In the genomic region with DNA sequence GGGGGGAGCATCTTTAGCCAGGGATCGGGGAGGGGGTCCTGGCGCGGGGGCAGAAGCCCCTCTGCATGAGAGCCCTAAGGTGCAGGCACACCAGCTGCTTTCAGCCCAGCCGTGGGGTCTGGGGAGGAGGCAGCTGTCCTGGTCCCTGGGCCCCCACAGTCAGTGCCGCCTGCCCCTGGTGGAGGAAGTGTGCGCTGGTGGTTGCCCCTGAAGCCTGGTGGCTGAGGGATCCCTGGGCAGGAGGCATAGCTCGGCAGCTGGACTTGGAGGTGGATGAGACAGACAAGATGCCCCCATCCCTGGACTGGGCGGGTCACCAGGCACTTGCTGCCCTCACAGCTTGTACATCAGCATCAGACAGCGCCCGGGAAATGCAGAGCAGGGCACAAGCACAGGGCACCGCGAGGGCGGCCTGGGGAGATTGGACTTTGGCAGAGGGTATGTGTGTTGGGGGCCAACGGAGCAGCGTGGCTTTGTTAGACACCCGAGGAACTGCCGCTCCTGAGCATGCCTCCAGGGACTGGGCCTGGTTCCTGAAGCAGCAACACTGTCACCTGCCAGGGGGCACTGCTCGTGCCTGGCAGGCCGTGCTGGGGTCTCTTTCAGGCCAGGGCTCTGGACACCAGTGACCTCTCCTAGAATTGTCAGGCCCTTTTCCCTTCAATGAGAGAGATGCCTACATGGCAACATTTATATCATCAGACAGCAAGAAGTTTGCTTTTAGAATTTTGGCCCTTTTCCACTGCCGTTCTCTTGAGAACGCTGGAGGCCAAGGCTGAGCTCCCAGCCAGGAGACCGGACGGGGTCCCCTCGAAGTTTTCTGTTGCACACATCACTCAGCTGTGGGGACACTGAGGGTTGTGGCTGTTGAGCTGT, we compare ENCODE assay signal across 20 cellular contexts. TPM values are rescaled to one million over a fixed set of nuclear protein-coding genes. Genes with fewer than 3 reads are reported as not detected.
A peak's percentile ranks its signal among the peaks of the same experiment; 100 is the strongest.
DNase-seq lines count a peak whose midpoint lies in the region; ATAC-seq and TF ChIP-seq lines count a peak whose summit lies in the region.
"Had no signal": no experiment of that assay in that cellular context is flagged by ENCODE, and none has a peak within 500 bp of the region (broad histone marks: within the 10 kb centered on the region; RNA-seq: fewer than 3 reads in every experiment).

No MANE protein-coding gene starts in this region.

- no peaks in the 10 kb centered on the region for H3K27me3 ChIP-seq in right atrium auricular region
- H3K27me3 ChIP-seq in left ventricle myocardium inferior (ENCODE audit: low read depth) = no peaks in the 10 kb centered on the region
- H3K27me3 ChIP-seq: dorsolateral prefrontal cortex had no signal

- no peak overlapping the region for H3K27ac ChIP-seq in right atrium auricular region
- no peak overlapping the region for H3K27ac ChIP-seq in left ventricle myocardium inferior (replicated peaks)
- H3K27ac ChIP-seq: psoas muscle, thoracic aorta had no signal

- DNase-seq in right atrium auricular region (ENCODE audit: low spot score) (peak; percentile 55), left ventricle myocardium inferior (no peak), mesenteric fat pad (ENCODE audit: low spot score) (peak; percentile 85), NCI-H1092 treated with DMSO at 0.1 percent for 48 hours (lab: John Stamatoyannopoulos, UW) (no peak), GOT3 (lab: John Stamatoyannopoulos, UW) (no peak)
- DNase-seq: activated B cell treated with CpG ODN at 0.5 μM for 24 hours; activated CD8-positive, alpha-beta T cell treated with anti-CD3 and anti-CD28 coated beads, Interleukin-2, amount 10 ng/mL, durations not matched to agents 7 days and 5 days; activated naive CD8-positive, alpha-beta T cell treated with anti-CD3 and anti-CD28 coated beads, Interleukin-2, amount 50 U/mL, for 24 hours; CD4-positive, CD25-positive, alpha-beta regulatory T cell; KG1; naive thymus-derived CD8-positive, alpha-beta T cell; NCI-H2081; stimulated activated CD4-positive, alpha-beta T cell treated with anti-CD3 and anti-CD28 coated beads, Interleukin-4, amount 100 ng/mL, for 4 hours had no signal

- H3K36me3 ChIP-seq in right atrium auricular region = no peaks in the 10 kb centered on the region
- no peaks in the 10 kb centered on the region for H3K36me3 ChIP-seq in left ventricle myocardium inferior

- no peak for TF ChIP-seq CTCF in right atrium auricular region (IDR thresholded peaks at IDR 0.05)
- no peak for TF ChIP-seq CTCF in left ventricle myocardium inferior (IDR thresholded peaks at IDR 0.05; ENCODE audit: borderline replicate concordance)

- no peak overlapping the region for H3K4me3 ChIP-seq in right atrium auricular region
- no peak overlapping the region for H3K4me3 ChIP-seq in left ventricle myocardium inferior
- H3K4me3 ChIP-seq: PC-9, psoas muscle, thoracic aorta had no signal

- ATAC-seq in esophagus mucosa = peak; percentile 21
- ATAC-seq in HG03108 (IDR thresholded peaks at IDR 0.05; ENCODE audit: unreplicated experiment) = no peak
- no peak for ATAC-seq in HG02852 (IDR thresholded peaks at IDR 0.05; ENCODE audit: unreplicated experiment)
- ATAC-seq: activated CD8-positive, alpha-beta T cell treated with anti-CD3 and anti-CD28 coated beads, Interleukin-2, amount 10 ng/mL, durations not matched to agents 7 days and 5 days; activated naive CD8-positive, alpha-beta T cell treated with anti-CD3 and anti-CD28 coated beads, Interleukin-2, amount 50 U/mL, for 24 hours; naive thymus-derived CD8-positive, alpha-beta T cell had no signal

- intact Hi-C loops in left ventricle myocardium inferior (cut with micrococcal nuclease) = loop anchor here (2.0 kb wide), 1 partner anchor 129 kb away; no protein-coding TSS in a partner anchor

- H3K9me3 ChIP-seq in right atrium auricular region (no peaks in the 10 kb centered on the region), left ventricle myocardium inferior (replicated peaks) (no peaks in the 10 kb centered on the region)
- H3K9me3 ChIP-seq: psoas muscle, thoracic aorta had no signal

- no peaks in the 10 kb centered on the region for H3K4me1 ChIP-seq in right atrium auricular region
- H3K4me1 ChIP-seq in left ventricle myocardium inferior = peaks cover 9% of the 10 kb centered on the region
- H3K4me1 ChIP-seq: psoas muscle had no signal

RNA-seq across cellular contexts. Expression of a gene that starts 41.9 kb away (rescaled TPM):
- 100 to 1,000 TPM; 122 to 169 TPM for total RNA-seq in right atrium auricular region
- 116 TPM for total RNA-seq in left ventricle myocardium inferior
- 35.0 TPM for total RNA-seq in esophagus mucosa
- 729 TPM for total RNA-seq in mesenteric fat pad
- total RNA-seq: activated CD8-positive, alpha-beta T cell treated with anti-CD3 and anti-CD28 coated beads, Interleukin-2, amount 10 ng/mL, durations not matched to agents 7 days and 5 days had no signal

Comparison
In these comparisons a context has a peak if more than half of its experiments do, and no peak if none do; other contexts are left out.
1. DNase-seq: peak in right atrium auricular region (single experiment) and mesenteric fat pad (single experiment); none in left ventricle myocardium inferior (single experiment), NCI-H1092 treated with DMSO at 0.1 percent for 48 hours (single experiment) and GOT3 (single experiment).